Comparison of ENCODE assay signal across 19 cellular contexts in genomic region chr16:84759906-84760305, GRCh38. TPM values are rescaled to one million over a fixed set of nuclear protein-coding genes. Genes with fewer than 3 reads are reported as not detected.
"Had no signal": no experiment of that assay in that cellular context is flagged by ENCODE, and none has a peak within 500 bp of the region (broad histone marks: within the 10 kb centered on the region; RNA-seq: fewer than 3 reads in every experiment).

No MANE protein-coding gene starts in this region.

- ATAC-seq: activated CD4-positive, CD25-positive, alpha-beta regulatory T cell treated with anti-CD3 and anti-CD28 coated beads, Interleukin-2, amount 50 U/mL, for 24 hours; activated naive CD8-positive, alpha-beta T cell treated with anti-CD3 and anti-CD28 coated beads, Interleukin-2, amount 50 U/mL, for 24 hours; left lobe of liver had no signal

- H3K9me3 Mint-ChIP-seq: activated naive CD8-positive, alpha-beta T cell treated with anti-CD3 and anti-CD28 coated beads, Interleukin-2, amount 50 U/mL, for 24 hours; activated T-helper 1 cell treated with anti-CD3 and anti-CD28 coated beads, Interleukin-12 subunit alpha, Interleukin-12 subunit beta, Interleukin-2, Interleukin-4 antibody, amounts not matched to agents 30 ng/mL and 10 ng/mL and 1 ng/mL, durations not matched to agents 14 hours and 24 hours and 36 hours; brain; stimulated activated naive CD8-positive, alpha-beta T cell treated with anti-CD3 and anti-CD28 coated beads, Interleukin-15, Interleukin-2, amounts not matched to agents 100 ng/mL and 50 ng/mL, for 24 hours had no signal

- H3K27ac ChIP-seq: dorsolateral prefrontal cortex, suprapubic skin had no signal

- H3K27me3 ChIP-seq: dorsolateral prefrontal cortex, suprapubic skin had no signal

- H3K4me3 Mint-ChIP-seq: activated naive CD8-positive, alpha-beta T cell treated with anti-CD3 and anti-CD28 coated beads, Interleukin-2, amount 50 U/mL, for 24 hours; activated T-helper 1 cell treated with anti-CD3 and anti-CD28 coated beads, Interleukin-12 subunit alpha, Interleukin-12 subunit beta, Interleukin-2, Interleukin-4 antibody, amounts not matched to agents 30 ng/mL and 10 ng/mL and 1 ng/mL, durations not matched to agents 14 hours and 24 hours and 36 hours; brain; stimulated activated naive CD8-positive, alpha-beta T cell treated with anti-CD3 and anti-CD28 coated beads, Interleukin-15, Interleukin-2, amounts not matched to agents 100 ng/mL and 50 ng/mL, for 24 hours had no signal

- H3K27ac Mint-ChIP-seq: activated naive CD8-positive, alpha-beta T cell treated with anti-CD3 and anti-CD28 coated beads, Interleukin-2, amount 50 U/mL, for 24 hours; activated T-helper 1 cell treated with anti-CD3 and anti-CD28 coated beads, Interleukin-12 subunit alpha, Interleukin-12 subunit beta, Interleukin-2, Interleukin-4 antibody, amounts not matched to agents 30 ng/mL and 10 ng/mL and 1 ng/mL, durations not matched to agents 14 hours and 24 hours and 36 hours; brain had no signal

- H3K27me3 Mint-ChIP-seq: activated naive CD8-positive, alpha-beta T cell treated with anti-CD3 and anti-CD28 coated beads, Interleukin-2, amount 50 U/mL, for 24 hours; progenitor cell of endocrine pancreas; stimulated activated naive CD8-positive, alpha-beta T cell treated with anti-CD3 and anti-CD28 coated beads, Interleukin-15, Interleukin-2, amounts not matched to agents 100 ng/mL and 50 ng/mL, for 24 hours had no signal

- H3K4me3 ChIP-seq: dorsolateral prefrontal cortex, lung, suprapubic skin had no signal

- H3K9me3 ChIP-seq: suprapubic skin had no signal

- DNase-seq: activated CD8-positive, alpha-beta memory T cell treated with anti-CD3 and anti-CD28 coated beads, Interleukin-2, amount 50 U/mL, for 4 hours; activated naive CD8-positive, alpha-beta T cell treated with anti-CD3 and anti-CD28 coated beads, Interleukin-2, amount 50 U/mL, for 24 hours; anterior cingulate cortex; caudate nucleus; dorsolateral prefrontal cortex; hypothalamus; stimulated activated CD4-positive, alpha-beta T cell treated with anti-CD3 and anti-CD28 coated beads, Interleukin-2, amount 100 ng/mL, for 48 hours; trophoblast cell had no signal

- FAIRE-seq: colon, frontal cortex, keratinocyte had no signal

RNA-seq across cellular contexts. Expression of gene CRISPLD2, which starts 59.9 kb away (rescaled TPM):
- total RNA-seq: activated T-helper 1 cell treated with anti-CD3 and anti-CD28 coated beads, Interleukin-12 subunit alpha, Interleukin-12 subunit beta, Interleukin-2, Interleukin-4 antibody, amounts not matched to agents 30 ng/mL and 10 ng/mL and 1 ng/mL, durations not matched to agents 14 hours and 24 hours and 36 hours had no signal
